ENCODE assay signal across 8 cellular contexts in genomic region chr12:105330283-105330937, GRCh38. TPM values are rescaled to one million over a fixed set of nuclear protein-coding genes. Genes with fewer than 3 reads are reported as not detected.
A peak's percentile ranks its signal among the peaks of the same experiment; 100 is the strongest.
DNase-seq lines count a peak whose midpoint lies in the region; ATAC-seq and TF ChIP-seq lines count a peak whose summit lies in the region.

TSS of gene C12orf75 (plus strand) at chr12:105330691. CDS start at chr12:105330892, 201 bp downstream.

- H3K4me1 ChIP-seq in mucosa of descending colon (ENCODE audit: low read depth) = peaks cover 12% of the 10 kb centered on the region

- peak within 1 kb of the TSS; percentile 55 for H3K4me3 ChIP-seq in mucosa of descending colon

- ATAC-seq in GM21423 (IDR thresholded peaks at IDR 0.05; ENCODE audit: unreplicated experiment) = peak; percentile 75
- peak; percentile 92 for ATAC-seq in mucosa of descending colon

- H3K36me3 ChIP-seq in mucosa of descending colon (ENCODE audit: low read depth) = no peaks in the 10 kb centered on the region

- TF ChIP-seq CTCF in mucosa of descending colon (IDR thresholded peaks at IDR 0.05) = no peak

- intact Hi-C loops in mucosa of descending colon (cut with DNase I, micrococcal nuclease) = no loop called here

- DNase-seq in D341Med (ENCODE audit: low spot score) = peak; percentile 98
- DNase-seq in HUDEP-2 (lab: John Stamatoyannopoulos, UW; ENCODE audit: unreplicated experiment in 76 of 76) = peak in 61 of 76 experiments; percentile 9 to 86 (median 48)
- peak; percentile 62 for DNase-seq in NOMO-1 treated with dmso at 0.1 percent for 144 hours (lab: John Stamatoyannopoulos, UW; ENCODE audit: unreplicated experiment)
- DNase-seq in activated CD8-positive, alpha-beta memory T cell treated with anti-CD3 and anti-CD28 coated beads, Interleukin-2, amount 50 U/mL, for 4 hours = peak; percentile 84
- DNase-seq in epidermal melanocyte (ENCODE audit: insufficient read length, low spot score) = peak; percentile 53
- DNase-seq in mucosa of descending colon = peak; percentile 82 to 90 (median 88)
- peak; percentile 62 to 71 for DNase-seq in stimulated activated CD8-positive, alpha-beta memory T cell treated with anti-CD3 and anti-CD28 coated beads, Interleukin-4, amount 100 ng/mL, for 1 hour (ENCODE audit: low read depth in 2 of 2, low spot score in 1 of 2)

- H3K9me3 ChIP-seq in mucosa of descending colon = no peaks in the 10 kb centered on the region

RNA-seq across cellular contexts. Expression of gene C12orf75, which starts in this region (rescaled TPM):
- 100 to 1,000 TPM in 1 of 3 donors, 10 to 100 TPM in 2; 47.4 to 119 (median 81.7) TPM for total RNA-seq in mucosa of descending colon

Comparison
In these comparisons a context has a peak if more than half of its experiments do, and no peak if none do; other contexts are left out.
1. Peak in every context shown above with its lines: DNase-seq, ATAC-seq and H3K4me3 ChIP-seq.
2. DNase-seq: peak in every context shown above with its lines; median percentile 98 in D341Med; 88 in mucosa of descending colon; 84 in activated CD8-positive, alpha-beta memory T cell treated with anti-CD3 and anti-CD28 coated beads, Interleukin-2, amount 50 U/mL, for 4 hours; 66 in stimulated activated CD8-positive, alpha-beta memory T cell treated with anti-CD3 and anti-CD28 coated beads, Interleukin-4, amount 100 ng/mL, for 1 hour; 62 in NOMO-1 treated with dmso at 0.1 percent for 144 hours; 53 in epidermal melanocyte; 48 in HUDEP-2.